28 cellular contexts compared by ENCODE assay signal in genomic region chr14:57576498-57576897, GRCh38.
"Had no signal": no experiment of that assay in that cellular context is flagged by ENCODE, and none has a peak within 500 bp of the region (broad histone marks: within the 10 kb centered on the region; RNA-seq: fewer than 3 reads in every experiment).

No MANE protein-coding gene starts in this region.

- ATAC-seq: natural killer cell; psoas muscle; right cardiac atrium; right lobe of liver; stimulated activated effector memory CD8-positive, alpha-beta T cell treated with anti-CD3 and anti-CD28 coated beads, Interleukin-12 subunit alpha, Interleukin-12 subunit beta, amount 100 ng/mL, for 72 hours; stimulated activated naive B cell treated with anti-CD40 and anti-IgM and Interleukin-4, amounts not matched to agents 10 μg/mL and 1 μg/mL and 100 μg/mL, for 72 hours; upper lobe of right lung had no signal

- H3K27me3 ChIP-seq: neural progenitor cell, ovary, right lobe of liver, sigmoid colon, stomach, thyroid gland, transverse colon, upper lobe of right lung, uterus had no signal

- H3K9me3 ChIP-seq: ovary, psoas muscle, right lobe of liver, sigmoid colon, stomach, thoracic aorta, thyroid gland, transverse colon, upper lobe of right lung, uterus had no signal

- H3K4me3 Mint-ChIP-seq: natural killer cell; nephron; neural progenitor cell; stimulated activated effector memory CD8-positive, alpha-beta T cell treated with anti-CD3 and anti-CD28 coated beads, Interleukin-12 subunit alpha, Interleukin-12 subunit beta, amount 100 ng/mL, for 72 hours; stimulated activated naive B cell treated with anti-CD40 and anti-IgM and Interleukin-4, amounts not matched to agents 10 μg/mL and 1 μg/mL and 100 μg/mL, for 72 hours; stimulated activated naive CD8-positive, alpha-beta T cell treated with anti-CD3 and anti-CD28 coated beads, Interleukin-15, Interleukin-2, amounts not matched to agents 100 ng/mL and 50 ng/mL, for 24 hours; type B pancreatic cell had no signal

- H3K27ac Mint-ChIP-seq: natural killer cell; neural progenitor cell; progenitor cell of endocrine pancreas; stimulated activated effector memory CD8-positive, alpha-beta T cell treated with anti-CD3 and anti-CD28 coated beads, Interleukin-12 subunit alpha, Interleukin-12 subunit beta, amount 100 ng/mL, for 72 hours; stimulated activated naive B cell treated with anti-CD40 and anti-IgM and Interleukin-4, amounts not matched to agents 10 μg/mL and 1 μg/mL and 100 μg/mL, for 72 hours; stimulated activated naive CD8-positive, alpha-beta T cell treated with anti-CD3 and anti-CD28 coated beads, Interleukin-15, Interleukin-2, amounts not matched to agents 100 ng/mL and 50 ng/mL, for 24 hours; type B pancreatic cell had no signal

- H3K36me3 ChIP-seq: neural progenitor cell, ovary, right lobe of liver, sigmoid colon, stomach, thoracic aorta, thyroid gland, transverse colon, upper lobe of right lung, uterus had no signal

- H3K4me1 ChIP-seq: parathyroid adenoma, psoas muscle, sigmoid colon, stomach, thyroid gland, transverse colon, upper lobe of right lung, uterus had no signal

- DNase-seq: natural killer cell; occipital lobe; ovary; posterior cingulate gyrus; psoas muscle; right cardiac atrium; right lobe of liver; sigmoid colon; small intestine; stimulated activated CD4-positive, alpha-beta T cell treated with anti-CD3 and anti-CD28 coated beads, Interleukin-15, amount 100 ng/mL, for 24 hours; stimulated activated CD4-positive, alpha-beta T cell treated with anti-CD3 and anti-CD28 coated beads, Interleukin-2, amount 100 ng/mL, for 24 hours; stimulated activated CD4-positive, alpha-beta T cell treated with anti-CD3 and anti-CD28 coated beads, Interleukin-2, amount 100 ng/mL, for 48 hours; stimulated activated CD4-positive, alpha-beta T cell treated with anti-CD3 and anti-CD28 coated beads, Interleukin-4, amount 100 ng/mL, for 24 hours; stimulated activated naive B cell treated with anti-CD40 and anti-IgM and Interleukin-4, amounts not matched to agents 10 μg/mL and 1 μg/mL and 100 μg/mL, for 72 hours; stimulated activated naive CD4-positive, alpha-beta T cell treated with Interleukin-2 at 50 U/mL for 16 hours; stomach; thyroid gland; transverse colon; upper lobe of right lung; uterus had no signal

- H2AFZ ChIP-seq: neural progenitor cell, parathyroid adenoma had no signal

- H3K4me3 ChIP-seq: neural progenitor cell, ovary, psoas muscle, right lobe of liver, sigmoid colon, stomach, thoracic aorta, thyroid gland, transverse colon, upper lobe of right lung, uterus had no signal

- H3K27ac ChIP-seq: neural progenitor cell, ovary, parathyroid adenoma, psoas muscle, right lobe of liver, sigmoid colon, stomach, thoracic aorta, thyroid gland, transverse colon, upper lobe of right lung, uterus had no signal

- H3K9ac ChIP-seq: neural progenitor cell, parathyroid adenoma had no signal

- FAIRE-seq: small intestine had no signal

- H3K27me3 Mint-ChIP-seq: progenitor cell of endocrine pancreas; stimulated activated naive B cell treated with anti-CD40 and anti-IgM and Interleukin-4, amounts not matched to agents 10 μg/mL and 1 μg/mL and 100 μg/mL, for 72 hours; stimulated activated naive CD8-positive, alpha-beta T cell treated with anti-CD3 and anti-CD28 coated beads, Interleukin-15, Interleukin-2, amounts not matched to agents 100 ng/mL and 50 ng/mL, for 24 hours; type B pancreatic cell had no signal

- H3K79me2 ChIP-seq: parathyroid adenoma had no signal

- H3K9me3 Mint-ChIP-seq: nephron; neural progenitor cell; stimulated activated naive CD8-positive, alpha-beta T cell treated with anti-CD3 and anti-CD28 coated beads, Interleukin-15, Interleukin-2, amounts not matched to agents 100 ng/mL and 50 ng/mL, for 24 hours; type B pancreatic cell had no signal

- H3K4me1 Mint-ChIP-seq: natural killer cell; stimulated activated effector memory CD8-positive, alpha-beta T cell treated with anti-CD3 and anti-CD28 coated beads, Interleukin-12 subunit alpha, Interleukin-12 subunit beta, amount 100 ng/mL, for 72 hours; stimulated activated naive B cell treated with anti-CD40 and anti-IgM and Interleukin-4, amounts not matched to agents 10 μg/mL and 1 μg/mL and 100 μg/mL, for 72 hours had no signal

- H3K36me3 Mint-ChIP-seq: natural killer cell; neural progenitor cell; stimulated activated effector memory CD8-positive, alpha-beta T cell treated with anti-CD3 and anti-CD28 coated beads, Interleukin-12 subunit alpha, Interleukin-12 subunit beta, amount 100 ng/mL, for 72 hours; stimulated activated naive B cell treated with anti-CD40 and anti-IgM and Interleukin-4, amounts not matched to agents 10 μg/mL and 1 μg/mL and 100 μg/mL, for 72 hours; type B pancreatic cell had no signal
